ENCODE assay signal across 1 cellular context in genomic region chr11:83071641-83072591, GRCh38.
TF ChIP-seq lines count a peak whose summit lies in the region.

Gene RAB30 (minus strand): TSS chr11:83071897. CDS start chr11:82997316, 74,581 bp downstream.

TF ChIP-seq in HepG2, 621 proteins besides CTCF, POLR2A, EP300 and RAD21 (continued from another document and continues in another):
- TF ChIP-seq FOSL1 (CRISPR knock-in tag; IDR thresholded peaks at IDR 0.05; ENCODE audit: borderline replicate concordance) = no peak
- peak; percentile 94 for TF ChIP-seq ZNF431 (CRISPR knock-in tag; IDR thresholded peaks at IDR 0.05; ENCODE audit: borderline replicate concordance, low read depth)
- no peak for TF ChIP-seq HDAC6 (IDR thresholded peaks at IDR 0.05; ENCODE audit: low read depth, low read length)
- TF ChIP-seq ZNF546 (CRISPR knock-in tag; conservative IDR thresholded peaks at IDR 0.05) = 0 out of 2 replicates have a peak, but pooled peaks have one; percentile 32
- peak; percentile 85 for TF ChIP-seq ZNF331 (CRISPR knock-in tag; IDR thresholded peaks at IDR 0.05)
- no peak for TF ChIP-seq NONO (IDR thresholded peaks at IDR 0.05)
- peak; percentile 82 for TF ChIP-seq NONO (CRISPR knock-in tag; conservative IDR thresholded peaks at IDR 0.05)
- TF ChIP-seq GMEB2 (CRISPR knock-in tag; IDR thresholded peaks at IDR 0.05; ENCODE audit: low read depth) = no peak; the same call in 1 of the 2 replicates
- no peak for TF ChIP-seq ARNTL (CRISPR knock-in tag; IDR thresholded peaks at IDR 0.05)
- TF ChIP-seq REST (IDR thresholded peaks at IDR 0.05; ENCODE audit: borderline replicate concordance in 1 of 2, low read depth in 1 of 2, low read length in 2 of 2) = peak in 1 of 2 experiments; percentile 2; a peak in 1 of 4 replicates
- no peak for TF ChIP-seq SIN3B (IDR thresholded peaks at IDR 0.05; ENCODE audit: low read length)
- peak; percentile 79; the same call in 1 of the 2 replicates for TF ChIP-seq ZNF839 (CRISPR knock-in tag; IDR thresholded peaks at IDR 0.05; ENCODE audit: borderline replicate concordance)
- peak; percentile 69; the same call in 1 of the 2 replicates for TF ChIP-seq SP4 (CRISPR knock-in tag; IDR thresholded peaks at IDR 0.05)
- TF ChIP-seq TBL1XR1 (IDR thresholded peaks at IDR 0.05; ENCODE audit: borderline replicate concordance, low read length, partially characterized antibody) = peak; percentile 57
- TF ChIP-seq KLF6 (CRISPR knock-in tag; IDR thresholded peaks at IDR 0.05) = peak; percentile 58; the same call in 1 of the 2 replicates
- TF ChIP-seq ZBTB21 (CRISPR knock-in tag; IDR thresholded peaks at IDR 0.05) = peak; percentile 77
- TF ChIP-seq ZNF264 (CRISPR knock-in tag; IDR thresholded peaks at IDR 0.05) = no peak
- TF ChIP-seq HNRNPUL1 (IDR thresholded peaks at IDR 0.05; ENCODE audit: low read depth, low read length) = no peak
- TF ChIP-seq ZNF747 (CRISPR knock-in tag; IDR thresholded peaks at IDR 0.05; ENCODE audit: borderline replicate concordance) = peak; percentile 84; the same call in 1 of the 2 replicates
- TF ChIP-seq ZBTB40 (IDR thresholded peaks at IDR 0.05) = no peak
- no peak; the same call in 1 of the 2 replicates for TF ChIP-seq ZBTB40 (CRISPR knock-in tag; IDR thresholded peaks at IDR 0.05)
- TF ChIP-seq YY1 (IDR thresholded peaks at IDR 0.05; ENCODE audit: insufficient read depth, insufficient replicate concordance, low read depth, low read length) = peak; percentile 96
- peak; percentile 65; the same call in 1 of the 2 replicates for TF ChIP-seq ZNF563 (CRISPR knock-in tag; IDR thresholded peaks at IDR 0.05)
- no peak for TF ChIP-seq NR2F6 (IDR thresholded peaks at IDR 0.05)
- TF ChIP-seq NR2F6 (CRISPR knock-in tag; IDR thresholded peaks at IDR 0.05) = peak; percentile 70
- TF ChIP-seq KDM3A (CRISPR knock-in tag; IDR thresholded peaks at IDR 0.05; ENCODE audit: low read depth) = 0 out of 2 replicates have a peak, but pooled peaks have one; percentile 72
- 0 out of 2 replicates have a peak, but pooled peaks have one; percentile 25 for TF ChIP-seq HES4 (CRISPR knock-in tag; IDR thresholded peaks at IDR 0.05; ENCODE audit: borderline replicate concordance)
- TF ChIP-seq BATF2 (CRISPR knock-in tag; IDR thresholded peaks at IDR 0.05) = no peak
- TF ChIP-seq ZBTB4 (CRISPR knock-in tag; IDR thresholded peaks at IDR 0.05; ENCODE audit: borderline replicate concordance) = no peak
- TF ChIP-seq KLF9 (CRISPR knock-in tag; IDR thresholded peaks at IDR 0.05; ENCODE audit: low read depth) = peak; percentile 64; the same call in 1 of the 2 replicates
- 0 out of 2 replicates have a peak, but pooled peaks have one; percentile 64 for TF ChIP-seq ZNF142 (CRISPR knock-in tag; IDR thresholded peaks at IDR 0.05)
